ENCODE assay signal across 8 cellular contexts in genomic region chr11:93089474-93090102, GRCh38.
DNase-seq lines count a peak whose midpoint lies in the region; ATAC-seq and TF ChIP-seq lines count a peak whose summit lies in the region.

No MANE protein-coding gene starts in this region.

- WGBS in lung, 2 donors, result 61 to 66% methylated on average over 5 of the region's 5 CpGs

- RAD21 ChIA-PET in HCT116 (lab: Charles Lee; ENCODE audit: low non-redundant PET in 1 of 2, low total read pairs in 2 of 2, uncharacterized antibody in 2 of 2, unreplicated experiment in 2 of 2), result no interaction called here

- no TSS peak for BruUV-seq in HCT116 (replicated peaks; lab: Mats Ljungman, UMichigan)

- no peaks in the 10 kb centered on the region for H3K9me3 ChIP-seq in HCT116 (ENCODE audit: control insufficient read depth in 1 of 2, insufficient read depth in 1 of 2, low read depth in 1 of 2, low read length in 2 of 2)
- no peaks in the 10 kb centered on the region for H3K9me3 ChIP-seq in lung (ENCODE audit: control insufficient read depth in 2 of 2, insufficient read depth in 1 of 2, low read length in 1 of 2)

- peaks cover 10% of the 10 kb centered on the region for H3K9me3 Mint-ChIP-seq in chondrocyte (ENCODE audit: low read depth)
- H3K9me3 Mint-ChIP-seq in activated CD4-positive, alpha-beta memory T cell treated with anti-CD3 and anti-CD28 coated beads for 36 hours, result no peaks in the 10 kb centered on the region

- TF ChIP-seq RAD21 in HCT116 (IDR thresholded peaks at IDR 0.05; ENCODE audit: low read depth), result peak; percentile 51

- H3K36me3 ChIP-seq in HCT116 (ENCODE audit: control insufficient read depth in 1 of 2, insufficient read depth in 2 of 2, low read length in 2 of 2), result no peaks in the 10 kb centered on the region
- H3K36me3 ChIP-seq in lung (ENCODE audit: control insufficient read depth in 2 of 2, insufficient read depth in 2 of 2, low read length in 2 of 2), result no peaks in the 10 kb centered on the region

- intact Hi-C loops in HCT116 (cut with micrococcal nuclease), result no loop called here
- intact Hi-C loops in activated CD4-positive, alpha-beta memory T cell treated with anti-CD3 and anti-CD28 coated beads for 36 hours (cut with micrococcal nuclease), result no loop called here

- no peak overlapping the region for H3K9ac ChIP-seq in HCT116 (ENCODE audit: low read length)

- H2AFZ ChIP-seq in HCT116 (ENCODE audit: low read depth, low read length, poor library complexity, severe bottlenecking), result peak overlapping the region; percentile 40

- ATAC-seq in HCT116 (peak; percentile 99), lung (ENCODE audit: insufficient read depth, low FRiP score) (peak; percentile 61), HG02571 (IDR thresholded peaks at IDR 0.05; ENCODE audit: unreplicated experiment) (no peak)

- H3K4me1 ChIP-seq in HCT116 (ENCODE audit: control insufficient read depth in 1 of 2, insufficient read depth in 2 of 2, low read length in 2 of 2), result no peaks in the 10 kb centered on the region
- no peaks in the 10 kb centered on the region for H3K4me1 ChIP-seq in lung (ENCODE audit: control insufficient read depth in 2 of 2, insufficient read depth in 2 of 2, low read length in 2 of 2)

- H3K4me3 ChIP-seq in HCT116 (replicated peaks in 1 of 2; ENCODE audit: low read depth in 1 of 2, low read length in 2 of 2), result no peak overlapping the region
- H3K4me3 ChIP-seq in lung, result no peak overlapping the region

- no peaks in the 10 kb centered on the region for H3K79me2 ChIP-seq in HCT116 (ENCODE audit: insufficient read depth, low read length)

- TF ChIP-seq CTCF in HCT116 (IDR thresholded peaks at IDR 0.05 in 2 of 3, conservative IDR thresholded peaks at IDR 0.05 in 1 of 3; ENCODE audit: borderline replicate concordance in 1 of 3, insufficient read depth in 1 of 3, low read depth in 2 of 3, low read length in 2 of 3) (peak; percentile 33 to 75 (median 60); a peak in 4 of 6 replicates), chondrocyte (IDR thresholded peaks at IDR 0.05) (peak; percentile 77), lung (IDR thresholded peaks at IDR 0.05; ENCODE audit: control extremely low read depth, extremely low read depth) (no peak)

- no peak overlapping the region for H3K27ac ChIP-seq in HCT116 (ENCODE audit: low read depth, low read length)
- no peak overlapping the region for H3K27ac ChIP-seq in lung (ENCODE audit: low read depth in 1 of 2, low read length in 1 of 2)

- H3K27me3 ChIP-seq in HCT116 (ENCODE audit: insufficient read depth, low read length) (no peaks in the 10 kb centered on the region), lung (ENCODE audit: control insufficient read depth, insufficient read depth) (no peaks in the 10 kb centered on the region)

- H3K9me2 ChIP-seq in HCT116 (ENCODE audit: insufficient read depth), result no peaks in the 10 kb centered on the region

- H3K4me1 Mint-ChIP-seq in chondrocyte (ENCODE audit: low read depth), result peaks cover 3% of the 10 kb centered on the region
- H3K4me1 Mint-ChIP-seq in activated CD4-positive, alpha-beta memory T cell treated with anti-CD3 and anti-CD28 coated beads for 36 hours (ENCODE audit: low read depth), result no peaks in the 10 kb centered on the region

- H3K4me2 ChIP-seq in HCT116 (ENCODE audit: low read length), result no peak overlapping the region; the same call in 1 of the 2 replicates

- TF ChIP-seq POLR2A in HCT116 (IDR thresholded peaks at IDR 0.05; ENCODE audit: borderline replicate concordance, extremely low read depth, insufficient read depth, insufficient read length), result no peak

- DNase-seq in EL (peak; percentile 62), HCT116 (ENCODE audit: low read depth, low spot score) (peak; percentile 52), NCI-H510A (lab: John Stamatoyannopoulos, UW) (peak; percentile 28), chondrocyte (ENCODE audit: low spot score) (no peak), lung (ENCODE audit: low spot score) (no peak), activated gamma-delta T cell (lab: John Stamatoyannopoulos, UW) (no peak)
- DNase-seq in activated CD4-positive, alpha-beta memory T cell treated with anti-CD3 and anti-CD28 coated beads for 36 hours, result no peak

- CTCF ChIA-PET in HCT116 (lab: Charles Lee), result interaction anchor here (0.7 to 2.2 kb wide), 8 partner anchors 10 to 148 kb away, joined by 3 to 11 read pairs (median 5); no protein-coding TSS in a partner anchor
- CTCF ChIA-PET in activated CD4-positive, alpha-beta memory T cell treated with anti-CD3 and anti-CD28 coated beads for 36 hours (lab: Charles Lee), result no interaction called here

- peaks cover 2% of the 10 kb centered on the region for H3K27me3 Mint-ChIP-seq in chondrocyte (ENCODE audit: low read depth)
- H3K27me3 Mint-ChIP-seq in activated CD4-positive, alpha-beta memory T cell treated with anti-CD3 and anti-CD28 coated beads for 36 hours, result peaks cover 5% of the 10 kb centered on the region

- no peak overlapping the region for H3K4me3 Mint-ChIP-seq in chondrocyte (ENCODE audit: unreplicated experiment)
- H3K4me3 Mint-ChIP-seq in activated CD4-positive, alpha-beta memory T cell treated with anti-CD3 and anti-CD28 coated beads for 36 hours, result no peak overlapping the region

- H4K20me1 ChIP-seq in HCT116 (ENCODE audit: insufficient read depth), result no peaks in the 10 kb centered on the region

- no peak overlapping the region for H3K27ac Mint-ChIP-seq in chondrocyte (ENCODE audit: unreplicated experiment)
- H3K27ac Mint-ChIP-seq in activated CD4-positive, alpha-beta memory T cell treated with anti-CD3 and anti-CD28 coated beads for 36 hours, result no peak overlapping the region

- peaks cover 2% of the 10 kb centered on the region for H3K36me3 Mint-ChIP-seq in chondrocyte (ENCODE audit: low read depth)
- no peaks in the 10 kb centered on the region for H3K36me3 Mint-ChIP-seq in activated CD4-positive, alpha-beta memory T cell treated with anti-CD3 and anti-CD28 coated beads for 36 hours

- POLR2A ChIA-PET in HCT116 (lab: Charles Lee), result no interaction called here
- POLR2A ChIA-PET in activated CD4-positive, alpha-beta memory T cell treated with anti-CD3 and anti-CD28 coated beads for 36 hours (lab: Charles Lee), result no interaction called here

TF ChIP-seq in HCT116, 20 proteins besides CTCF, POLR2A, EP300 and RAD21:
- TF ChIP-seq SRF (IDR thresholded peaks at IDR 0.05; ENCODE audit: low read depth) (0 out of 2 replicates have a peak, but pooled peaks have one; percentile 29), JUND (IDR thresholded peaks at IDR 0.05) (no peak), CBX3 (IDR thresholded peaks at IDR 0.05; ENCODE audit: low read depth) (peak; percentile 57; the same call in 1 of the 2 replicates), FOSL1 (IDR thresholded peaks at IDR 0.05; ENCODE audit: low read depth) (no peak)
TF ChIP-seq in HCT116: peak in this region for 2.

Comparison
In these comparisons a context has a peak if more than half of its experiments do, and no peak if none do; other contexts are left out.
1. DNase-seq: peak in EL (single experiment), HCT116 (single experiment) and NCI-H510A (single experiment); none in chondrocyte (single experiment), lung (single experiment), activated gamma-delta T cell (single experiment) and activated CD4-positive, alpha-beta memory T cell treated with anti-CD3 and anti-CD28 coated beads for 36 hours (single experiment).